ENCODE assay signal across 9 cellular contexts in genomic region chr15:89408512-89409183, GRCh38.
A peak's percentile ranks its signal among the peaks of the same experiment; 100 is the strongest.
DNase-seq lines count a peak whose midpoint lies in the region; ATAC-seq, FAIRE-seq and TF ChIP-seq lines count a peak whose summit lies in the region.
"Had no signal": no experiment of that assay in that cellular context is flagged by ENCODE, and none has a peak within 500 bp of the region (broad histone marks: within the 10 kb centered on the region; RNA-seq: fewer than 3 reads in every experiment).

No MANE protein-coding gene starts in this region.

- H3K4me3 Mint-ChIP-seq in activated CD4-positive, alpha-beta T cell treated with anti-CD3 and anti-CD28 coated beads, Interleukin-2, amount 10 ng/mL, durations not matched to agents 7 days and 5 days = peak overlapping the region; percentile 74

- H3K36me3 ChIP-seq in GM12878 (ENCODE audit: control insufficient read depth in 2 of 2, insufficient read depth in 2 of 2, low read length in 1 of 2) (no peaks in the 10 kb centered on the region; a peak in 1 of 4 replicates), lower lobe of right lung (no peaks in the 10 kb centered on the region)

- SMC1A ChIA-PET in GM12878 (lab: Charles Lee; ENCODE audit: uncharacterized antibody, unreplicated experiment) = interaction anchor here (1.0 to 1.1 kb wide), 2 partner anchors 50 to 64 kb away, joined by 3 to 7 read pairs; no protein-coding TSS in a partner anchor

- TF ChIP-seq RAD21 in GM12878 (IDR thresholded peaks at IDR 0.05; ENCODE audit: insufficient read depth, low read depth, low read length) = no peak

- no peak for TF ChIP-seq POLR2A in GM12878 (IDR thresholded peaks at IDR 0.05; ENCODE audit: low read depth, low read length)

- DNase-seq in activated CD4-positive, alpha-beta T cell treated with anti-CD3 and anti-CD28 coated beads, Interleukin-2, amount 10 ng/mL, durations not matched to agents 7 days and 5 days = no peak
- no peak for DNase-seq in activated CD4-positive, alpha-beta T cell treated with anti-CD3 and anti-CD28 coated beads for 4 hours
- DNase-seq in GM12878 (ENCODE audit: low read depth, low spot score) (no peak), lower lobe of right lung (no peak), superior temporal gyrus (ENCODE audit: extremely low spot score) (peak; percentile 40), AG20443 (ENCODE audit: low spot score) (no peak)

- TF ChIP-seq CTCF in GM12878 (IDR thresholded peaks at IDR 0.05 in 2 of 3, conservative IDR thresholded peaks at IDR 0.05 in 1 of 3; ENCODE audit: control insufficient read depth in 2 of 3, extremely low read depth in 1 of 3, insufficient read depth in 1 of 3, low read depth in 3 of 3, low read length in 3 of 3) = no peak
- TF ChIP-seq CTCF in lower lobe of right lung (IDR thresholded peaks at IDR 0.05) = no peak

- in situ Hi-C loops in GM12878 (cut with MboI) = no loop called here

- 12% methylated on average over 28 of the region's 32 CpGs for WGBS in GM12878 (ENCODE audit: insufficient coverage, insufficient replicate concordance, low lambda C conversion rate, missing lambda C conversion rate)

- FAIRE-seq in GM12878 (lab: Jason Lieb, UNC) = no peak
- FAIRE-seq: urothelium cell line had no signal

- H3K27me3 Mint-ChIP-seq in activated CD4-positive, alpha-beta T cell treated with anti-CD3 and anti-CD28 coated beads, Interleukin-2, amount 10 ng/mL, durations not matched to agents 7 days and 5 days = peaks cover 96% of the 10 kb centered on the region

- H3K9ac ChIP-seq in GM12878 (ENCODE audit: control insufficient read depth, insufficient read depth, low read length) = no peak overlapping the region; the same call in 1 of the 2 replicates

- H3K4me1 ChIP-seq in GM12878 (ENCODE audit: control insufficient read depth, insufficient read depth, low read length) = peaks cover 5% of the 10 kb centered on the region
- H3K4me1 ChIP-seq in lower lobe of right lung = peaks cover 36% of the 10 kb centered on the region

- H3K9me3 ChIP-seq in GM12878 (replicated peaks; ENCODE audit: control insufficient read depth, insufficient read depth, low read length) = no peaks in the 10 kb centered on the region
- H3K9me3 ChIP-seq in lower lobe of right lung = no peaks in the 10 kb centered on the region

- intact Hi-C loops in GM12878 (cut with micrococcal nuclease; ENCODE audit: unreplicated experiment) = no loop called here
- intact Hi-C loops in lower lobe of right lung (cut with DNase I) = no loop called here

- POLR2A ChIA-PET in activated CD4-positive, alpha-beta T cell treated with anti-CD3 and anti-CD28 coated beads, Interleukin-2, amount 10 ng/mL, durations not matched to agents 7 days and 5 days (lab: Charles Lee) = no interaction called here
- POLR2A ChIA-PET in GM12878 (lab: Charles Lee) = no interaction called here

- H3K4me1 Mint-ChIP-seq in activated CD4-positive, alpha-beta T cell treated with anti-CD3 and anti-CD28 coated beads, Interleukin-2, amount 10 ng/mL, durations not matched to agents 7 days and 5 days = peaks cover 35% of the 10 kb centered on the region

- TF ChIP-seq EP300 in GM12878 (IDR thresholded peaks at IDR 0.05; ENCODE audit: borderline replicate concordance in 1 of 2, control insufficient read depth in 1 of 2, low read depth in 2 of 2, low read length in 2 of 2) = no peak

- 0 out of 2 replicates have a peak, but pooled peaks cover 2% of the 10 kb centered on the region for H4K20me1 ChIP-seq in GM12878 (ENCODE audit: control insufficient read depth, insufficient read depth)

- H3K4me2 ChIP-seq in GM12878 (ENCODE audit: control insufficient read depth, insufficient read depth) = peak overlapping the region; percentile 89

- CTCF ChIA-PET in activated CD4-positive, alpha-beta T cell treated with anti-CD3 and anti-CD28 coated beads, Interleukin-2, amount 10 ng/mL, durations not matched to agents 7 days and 5 days (lab: Charles Lee) = interaction anchor here (0.7 to 3.7 kb wide), 7 partner anchors 9 to 1860 kb away, joined by 3 to 28 read pairs (median 4); no protein-coding TSS in a partner anchor
- CTCF ChIA-PET in GM12878 (lab: Yijun Ruan, JAX) = interaction anchor here (1.0 to 1.6 kb wide), 2 partner anchors 11 to 18 kb away, joined by 3 to 6 read pairs; no protein-coding TSS in a partner anchor

- RAD21 ChIA-PET in GM12878 (lab: Charles Lee; ENCODE audit: unreplicated experiment) = interaction anchor here (1.0 kb wide), 1 partner anchor 50 kb away, joined by 5 read pairs; no protein-coding TSS in a partner anchor

- no peaks in the 10 kb centered on the region for H3K36me3 Mint-ChIP-seq in activated CD4-positive, alpha-beta T cell treated with anti-CD3 and anti-CD28 coated beads, Interleukin-2, amount 10 ng/mL, durations not matched to agents 7 days and 5 days (ENCODE audit: low read depth)

- H3K79me2 ChIP-seq in GM12878 (ENCODE audit: control insufficient read depth, insufficient read depth, low read length) = no peaks in the 10 kb centered on the region

- BruUV-seq in GM12878 (replicated peaks; lab: Mats Ljungman, UMichigan) = no TSS peak

- H3K4me3 ChIP-seq in GM12878 = peak overlapping the region; percentile 62
- peak overlapping the region; percentile 36 for H3K4me3 ChIP-seq in lower lobe of right lung

- no peaks in the 10 kb centered on the region for H3K9me3 Mint-ChIP-seq in activated CD4-positive, alpha-beta T cell treated with anti-CD3 and anti-CD28 coated beads, Interleukin-2, amount 10 ng/mL, durations not matched to agents 7 days and 5 days

- H3K27me3 ChIP-seq in GM12878 (replicated peaks in 1 of 2; ENCODE audit: control insufficient read depth in 2 of 2, insufficient read depth in 2 of 2, low read length in 1 of 2) = peaks cover 9 to 41% of the 10 kb centered on the region in 2 experiments
- H3K27me3 ChIP-seq in lower lobe of right lung (ENCODE audit: low read depth) = peaks cover 98% of the 10 kb centered on the region

- no peak overlapping the region for H3K27ac ChIP-seq in GM12878 (ENCODE audit: control insufficient read depth, insufficient read depth)
- no peak overlapping the region for H3K27ac ChIP-seq in lower lobe of right lung

- H3K27ac Mint-ChIP-seq in activated CD4-positive, alpha-beta T cell treated with anti-CD3 and anti-CD28 coated beads, Interleukin-2, amount 10 ng/mL, durations not matched to agents 7 days and 5 days = peak overlapping the region; percentile 82

- peak overlapping the region; percentile 16 for H2AFZ ChIP-seq in GM12878 (ENCODE audit: control insufficient read depth, low read depth, low read length)

- ATAC-seq in GM12878 (no peak), lower lobe of right lung (no peak), HG03378 (IDR thresholded peaks at IDR 0.05; ENCODE audit: unreplicated experiment) (no peak), GM18907 (IDR thresholded peaks at IDR 0.05; ENCODE audit: unreplicated experiment) (no peak)

TF ChIP-seq in GM12878, 131 proteins besides CTCF, POLR2A, EP300 and RAD21 (continues in another document):
- TF ChIP-seq, protein P1, sequence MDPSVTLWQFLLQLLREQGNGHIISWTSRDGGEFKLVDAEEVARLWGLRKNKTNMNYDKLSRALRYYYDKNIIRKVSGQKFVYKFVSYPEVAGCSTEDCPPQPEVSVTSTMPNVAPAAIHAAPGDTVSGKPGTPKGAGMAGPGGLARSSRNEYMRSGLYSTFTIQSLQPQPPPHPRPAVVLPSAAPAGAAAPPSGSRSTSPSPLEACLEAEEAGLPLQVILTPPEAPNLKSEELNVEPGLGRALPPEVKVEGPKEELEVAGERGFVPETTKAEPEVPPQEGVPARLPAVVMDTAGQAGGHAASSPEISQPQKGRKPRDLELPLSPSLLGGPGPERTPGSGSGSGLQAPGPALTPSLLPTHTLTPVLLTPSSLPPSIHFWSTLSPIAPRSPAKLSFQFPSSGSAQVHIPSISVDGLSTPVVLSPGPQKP (IDR thresholded peaks at IDR 0.05; ENCODE audit: low read depth, low read length) = no peak
- TF ChIP-seq RCOR1 (conservative IDR thresholded peaks at IDR 0.05; ENCODE audit: low read depth, low read length) (no peak), MTA2 (IDR thresholded peaks at IDR 0.05; ENCODE audit: low read depth) (no peak), ETV6 (conservative IDR thresholded peaks at IDR 0.05 in 1 of 2, IDR thresholded peaks at IDR 0.05 in 1 of 2; ENCODE audit: borderline replicate concordance in 1 of 2, low read depth in 1 of 2) (no peak), TARDBP (IDR thresholded peaks at IDR 0.05; ENCODE audit: borderline replicate concordance) (no peak), JUNB (IDR thresholded peaks at IDR 0.05) (no peak), TCF7 (IDR thresholded peaks at IDR 0.05; ENCODE audit: borderline replicate concordance) (no peak), CEBPB (IDR thresholded peaks at IDR 0.05; ENCODE audit: borderline replicate concordance in 1 of 2, low read depth in 2 of 2, low read length in 2 of 2) (no peak), POLR2AphosphoS5 (IDR thresholded peaks at IDR 0.05; ENCODE audit: low read length) (no peak), ZBED1 (IDR thresholded peaks at IDR 0.05; ENCODE audit: borderline replicate concordance) (no peak), FOS (IDR thresholded peaks at IDR 0.05; ENCODE audit: borderline replicate concordance, extremely low read depth, insufficient read length) (no peak), SMC3 (IDR thresholded peaks at IDR 0.05; ENCODE audit: borderline replicate concordance, low read length) (no peak)
- TF ChIP-seq, protein P2, sequence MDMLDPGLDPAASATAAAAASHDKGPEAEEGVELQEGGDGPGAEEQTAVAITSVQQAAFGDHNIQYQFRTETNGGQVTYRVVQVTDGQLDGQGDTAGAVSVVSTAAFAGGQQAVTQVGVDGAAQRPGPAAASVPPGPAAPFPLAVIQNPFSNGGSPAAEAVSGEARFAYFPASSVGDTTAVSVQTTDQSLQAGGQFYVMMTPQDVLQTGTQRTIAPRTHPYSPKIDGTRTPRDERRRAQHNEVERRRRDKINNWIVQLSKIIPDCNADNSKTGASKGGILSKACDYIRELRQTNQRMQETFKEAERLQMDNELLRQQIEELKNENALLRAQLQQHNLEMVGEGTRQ (IDR thresholded peaks at IDR 0.05; ENCODE audit: borderline replicate concordance, low read depth, low read length) = no peak
- TF ChIP-seq, protein P3, sequence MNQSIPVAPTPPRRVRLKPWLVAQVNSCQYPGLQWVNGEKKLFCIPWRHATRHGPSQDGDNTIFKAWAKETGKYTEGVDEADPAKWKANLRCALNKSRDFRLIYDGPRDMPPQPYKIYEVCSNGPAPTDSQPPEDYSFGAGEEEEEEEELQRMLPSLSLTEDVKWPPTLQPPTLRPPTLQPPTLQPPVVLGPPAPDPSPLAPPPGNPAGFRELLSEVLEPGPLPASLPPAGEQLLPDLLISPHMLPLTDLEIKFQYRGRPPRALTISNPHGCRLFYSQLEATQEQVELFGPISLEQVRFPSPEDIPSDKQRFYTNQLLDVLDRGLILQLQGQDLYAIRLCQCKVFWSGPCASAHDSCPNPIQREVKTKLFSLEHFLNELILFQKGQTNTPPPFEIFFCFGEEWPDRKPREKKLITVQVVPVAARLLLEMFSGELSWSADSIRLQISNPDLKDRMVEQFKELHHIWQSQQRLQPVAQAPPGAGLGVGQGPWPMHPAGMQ (IDR thresholded peaks at IDR 0.05; ENCODE audit: borderline replicate concordance) = no peak
